8 cellular contexts compared by ENCODE assay signal in genomic region chr3:114362815-114363214, GRCh38.
DNase-seq lines count a peak whose midpoint lies in the region; ATAC-seq and TF ChIP-seq lines count a peak whose summit lies in the region.

No MANE protein-coding gene starts in this region.

- no peak overlapping the region for H3K9ac ChIP-seq in PC-3 (ENCODE audit: low read length)

- H3K4me1 Mint-ChIP-seq in progenitor cell of endocrine pancreas (ENCODE audit: low read depth): peaks cover 18% of the 10 kb centered on the region

- POLR2A ChIA-PET in PC-3 (lab: Charles Lee; ENCODE audit: unreplicated experiment): no interaction called here

- no peak overlapping the region for H3K27ac Mint-ChIP-seq in progenitor cell of endocrine pancreas

- CTCF ChIA-PET in PC-3 (lab: Charles Lee): no interaction called here

- no peak overlapping the region for H3K4me3 Mint-ChIP-seq in progenitor cell of endocrine pancreas (ENCODE audit: low read depth)

- H3K36me3 Mint-ChIP-seq in progenitor cell of endocrine pancreas (ENCODE audit: insufficient read depth): no peaks in the 10 kb centered on the region

- ATAC-seq in GM18909 (IDR thresholded peaks at IDR 0.05; ENCODE audit: poor library complexity, unreplicated experiment): peak; percentile 68
- peak; percentile 81 for ATAC-seq in PC-3
- no peak for ATAC-seq in HG03460 (IDR thresholded peaks at IDR 0.05; ENCODE audit: unreplicated experiment)

- H3K4me2 ChIP-seq in PC-3 (ENCODE audit: low read length): no peak overlapping the region

- no peaks in the 10 kb centered on the region for H4K20me1 ChIP-seq in PC-3 (ENCODE audit: low read length)

- H3K9me3 ChIP-seq in PC-3 (ENCODE audit: low read length) (no peaks in the 10 kb centered on the region), vagina (no peaks in the 10 kb centered on the region)

- H3K9me3 Mint-ChIP-seq in progenitor cell of endocrine pancreas (ENCODE audit: low read depth): no peaks in the 10 kb centered on the region

- H2AFZ ChIP-seq in PC-3 (ENCODE audit: low read length): no peak overlapping the region

- DNase-seq in PC-3: peak; percentile 37
- DNase-seq in epithelial cell of proximal tubule (ENCODE audit: low read depth): no peak
- no peak for DNase-seq in progenitor cell of endocrine pancreas (ENCODE audit: low spot score, unreplicated experiment)
- no peak for DNase-seq in vagina (ENCODE audit: extremely low spot score in 2 of 2)
- DNase-seq in COLO668 (lab: John Stamatoyannopoulos, UW; ENCODE audit: unreplicated experiment): no peak

- H3K36me3 ChIP-seq in PC-3 (ENCODE audit: low read depth, low read length) (no peaks in the 10 kb centered on the region), vagina (no peaks in the 10 kb centered on the region)

- no peaks in the 10 kb centered on the region for H3F3A ChIP-seq in PC-3 (ENCODE audit: low read length, unreplicated experiment)

- H3K4me1 ChIP-seq in PC-3 (ENCODE audit: insufficient read depth, low read length) (no peaks in the 10 kb centered on the region), vagina (no peaks in the 10 kb centered on the region)

- no peaks in the 10 kb centered on the region for H3K79me2 ChIP-seq in PC-3 (ENCODE audit: low read length)

- no TSS peak for BruUV-seq in PC-3 (replicated peaks; lab: Mats Ljungman, UMichigan)

- no peaks in the 10 kb centered on the region for H3K27me3 Mint-ChIP-seq in progenitor cell of endocrine pancreas

- peak; percentile 67 for TF ChIP-seq CTCF in C4-2B (conservative IDR thresholded peaks at IDR 0.05)
- peak; percentile 74 for TF ChIP-seq CTCF in PC-3 (conservative IDR thresholded peaks at IDR 0.05; ENCODE audit: low read depth, low read length)
- peak; percentile 43 for TF ChIP-seq CTCF in epithelial cell of proximal tubule (conservative IDR thresholded peaks at IDR 0.05; ENCODE audit: low read depth, low read length)
- peak; percentile 41 for TF ChIP-seq CTCF in progenitor cell of endocrine pancreas (IDR thresholded peaks at IDR 0.05; ENCODE audit: unreplicated experiment)
- peak in 1 of 3 experiments; percentile 32 for TF ChIP-seq CTCF in vagina (IDR thresholded peaks at IDR 0.05)

- TF ChIP-seq POLR2A in vagina (IDR thresholded peaks at IDR 0.05): no peak

- no peaks in the 10 kb centered on the region for H3K9me2 ChIP-seq in PC-3 (replicated peaks; ENCODE audit: low read length)

- H3K4me3 ChIP-seq in PC-3 (ENCODE audit: low read length): no peak overlapping the region
- no peak overlapping the region for H3K4me3 ChIP-seq in epithelial cell of proximal tubule (ENCODE audit: low read depth, low read length)
- no peak overlapping the region for H3K4me3 ChIP-seq in vagina

- intact Hi-C loops in PC-3 (cut with micrococcal nuclease): loop anchor here (1.0 to 5.0 kb wide), 2 partner anchors 55 to 729 kb away; no protein-coding TSS in a partner anchor
- intact Hi-C loops in vagina (cut with DNase I): no loop called here

- H3K27me3 ChIP-seq in PC-3 (ENCODE audit: low read length) (peaks cover 6% of the 10 kb centered on the region), vagina (no peaks in the 10 kb centered on the region)

- H3K27ac ChIP-seq in C4-2B (no peak overlapping the region), PC-3 (ENCODE audit: low read length) (no peak overlapping the region), vagina (no peak overlapping the region)
